32 cellular contexts compared by ENCODE assay signal in the genomic region with DNA sequence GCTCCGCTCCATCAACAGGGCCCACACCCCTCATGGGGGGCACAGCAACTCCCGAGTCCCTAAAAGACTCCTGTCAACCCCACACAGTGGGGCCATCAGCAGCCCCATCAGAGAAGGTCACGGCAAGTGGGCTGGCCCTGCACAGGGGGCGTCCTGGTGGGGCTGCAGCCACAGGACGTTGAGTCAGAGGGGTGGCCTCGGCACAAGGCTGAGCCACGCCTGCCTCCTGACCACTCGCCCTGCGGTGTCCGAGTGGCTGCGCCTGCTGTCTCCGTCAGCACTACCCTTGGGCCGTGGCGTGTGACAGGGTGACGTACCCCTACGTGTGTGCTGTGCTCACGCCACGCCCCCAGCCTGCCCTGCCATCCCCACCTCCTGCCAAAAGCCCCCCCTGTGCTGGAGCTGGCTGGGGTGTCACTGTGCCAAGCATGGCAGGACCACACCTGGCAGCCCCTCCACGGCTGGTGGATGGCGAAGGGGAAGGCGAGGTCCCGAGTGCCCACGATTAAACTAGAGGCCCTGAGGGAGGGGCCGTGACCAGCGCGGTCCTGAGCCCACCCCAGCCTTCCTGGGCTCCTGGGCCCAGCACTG. TPM values are rescaled to one million over a fixed set of nuclear protein-coding genes. Genes with fewer than 3 reads are reported as not detected.
"Had no signal": no experiment of that assay in that cellular context is flagged by ENCODE, and none has a peak within 500 bp of the region (broad histone marks: within the 10 kb centered on the region; RNA-seq: fewer than 3 reads in every experiment).

No MANE protein-coding gene starts in this region.

- H3K27ac ChIP-seq: epithelial cell of prostate, gastrocnemius medialis, hepatocyte, neutrophil, upper lobe of left lung, vagina had no signal

- H3K4me3 ChIP-seq: gastrocnemius medialis, hepatocyte, lung, upper lobe of left lung, vagina had no signal

- DNase-seq: activated CD4-positive, alpha-beta memory T cell treated with anti-CD3 and anti-CD28 coated beads, Interleukin-2, amount 10 ng/mL, durations not matched to agents 7 days and 5 days; activated CD4-positive, alpha-beta T cell treated with anti-CD3 and anti-CD28 coated beads for 1 hour; activated CD4-positive, alpha-beta T cell treated with anti-CD3 and anti-CD28 coated beads, Interleukin-2, amount 10 ng/mL, durations not matched to agents 7 days and 5 days; activated gamma-delta T cell treated with Interleukin-2 at 50 U/mL for 16 hours; activated naive CD4-positive, alpha-beta T cell treated with anti-CD3 and anti-CD28 coated beads, Interleukin-2, amount 50 U/mL, for 16 hours; activated T-cell treated with anti-CD3 and anti-CD28 coated beads, Interleukin-2, amount 50 U/mL, for 4 hours; amniotic stem cell; central memory CD4-positive, alpha-beta T cell; gastrocnemius medialis; glutamatergic neuron; islet precursor cell; mesendoderm; retina; stimulated activated CD4-positive, alpha-beta T cell treated with anti-CD3 and anti-CD28 coated beads, Interleukin-12 subunit alpha, Interleukin-12 subunit beta, amount 100 ng/mL, for 4 hours; stimulated activated CD4-positive, alpha-beta T cell treated with anti-CD3 and anti-CD28 coated beads, Interleukin-4, amount 100 ng/mL, for 1 hour; substantia nigra; T-helper 2 cell had no signal

- H3K4me3 Mint-ChIP-seq: activated CD4-positive, alpha-beta memory T cell treated with anti-CD3 and anti-CD28 coated beads, Interleukin-2, amount 10 ng/mL, durations not matched to agents 7 days and 5 days; activated CD4-positive, alpha-beta T cell treated with anti-CD3 and anti-CD28 coated beads, Interleukin-2, amount 10 ng/mL, durations not matched to agents 7 days and 5 days; activated T-cell treated with anti-CD3 and anti-CD28 coated beads, Interleukin-2, amount 50 U/mL, for 4 hours; activated T-helper 17 cell treated with anti-CD3 and anti-CD28 coated beads, Interleukin-2, amount 50 U/mL, for 72 hours; dendritic cell treated with granulocyte-macrophage colony-stimulating factor and Interleukin-4, amounts not matched to agents 40 ng/mL and 50 ng/mL, for 4 days; nephron; stimulated activated naive CD8-positive, alpha-beta T cell treated with anti-CD3 and anti-CD28 coated beads, Interleukin-15, Interleukin-2, amounts not matched to agents 100 ng/mL and 50 ng/mL, for 24 hours; WTC11 had no signal

- H3K4me2 ChIP-seq: hepatocyte had no signal

- H3K4me1 ChIP-seq: gastrocnemius medialis, upper lobe of left lung, vagina had no signal

- FAIRE-seq: endometrium had no signal

- H3K4me1 Mint-ChIP-seq: activated CD4-positive, alpha-beta memory T cell treated with anti-CD3 and anti-CD28 coated beads, Interleukin-2, amount 10 ng/mL, durations not matched to agents 7 days and 5 days; activated CD4-positive, alpha-beta T cell treated with anti-CD3 and anti-CD28 coated beads, Interleukin-2, amount 10 ng/mL, durations not matched to agents 7 days and 5 days; activated T-helper 17 cell treated with anti-CD3 and anti-CD28 coated beads, Interleukin-2, amount 50 U/mL, for 72 hours; nephron; WTC11 had no signal

- H3K9me3 Mint-ChIP-seq: activated CD4-positive, alpha-beta memory T cell treated with anti-CD3 and anti-CD28 coated beads, Interleukin-2, amount 10 ng/mL, durations not matched to agents 7 days and 5 days; activated CD4-positive, alpha-beta T cell treated with anti-CD3 and anti-CD28 coated beads, Interleukin-2, amount 10 ng/mL, durations not matched to agents 7 days and 5 days; activated T-cell treated with anti-CD3 and anti-CD28 coated beads, Interleukin-2, amount 50 U/mL, for 4 hours; activated T-helper 17 cell treated with anti-CD3 and anti-CD28 coated beads, Interleukin-2, amount 50 U/mL, for 72 hours; dendritic cell treated with granulocyte-macrophage colony-stimulating factor and Interleukin-4, amounts not matched to agents 40 ng/mL and 50 ng/mL, for 4 days; nephron; stimulated activated naive CD8-positive, alpha-beta T cell treated with anti-CD3 and anti-CD28 coated beads, Interleukin-15, Interleukin-2, amounts not matched to agents 100 ng/mL and 50 ng/mL, for 24 hours; WTC11 had no signal

- H2AFZ ChIP-seq: hepatocyte had no signal

- H3K36me3 Mint-ChIP-seq: WTC11 had no signal

- H3K27me3 ChIP-seq: gastrocnemius medialis, hepatocyte, upper lobe of left lung, vagina had no signal

- H3K9me3 ChIP-seq: gastrocnemius medialis, neutrophil, upper lobe of left lung, vagina had no signal

- H3K27ac Mint-ChIP-seq: activated CD4-positive, alpha-beta memory T cell treated with anti-CD3 and anti-CD28 coated beads, Interleukin-2, amount 10 ng/mL, durations not matched to agents 7 days and 5 days; activated CD4-positive, alpha-beta T cell treated with anti-CD3 and anti-CD28 coated beads, Interleukin-2, amount 10 ng/mL, durations not matched to agents 7 days and 5 days; activated T-helper 17 cell treated with anti-CD3 and anti-CD28 coated beads, Interleukin-2, amount 50 U/mL, for 72 hours; dendritic cell treated with granulocyte-macrophage colony-stimulating factor and Interleukin-4, amounts not matched to agents 40 ng/mL and 50 ng/mL, for 4 days; nephron; progenitor cell of endocrine pancreas; stimulated activated naive CD8-positive, alpha-beta T cell treated with anti-CD3 and anti-CD28 coated beads, Interleukin-15, Interleukin-2, amounts not matched to agents 100 ng/mL and 50 ng/mL, for 24 hours; WTC11 had no signal

- H3K36me3 ChIP-seq: neutrophil, upper lobe of left lung, vagina had no signal

- ATAC-seq: activated T-cell treated with anti-CD3 and anti-CD28 coated beads, Interleukin-2, amount 50 U/mL, for 4 hours; activated T-helper 17 cell treated with anti-CD3 and anti-CD28 coated beads, Interleukin-2, amount 50 U/mL, for 72 hours; gastrocnemius medialis; WTC11 had no signal

- H3K79me2 ChIP-seq: hepatocyte had no signal

RNA-seq across cellular contexts. Expression of gene NKX6-2, which starts 26.0 kb away (rescaled TPM):
- total RNA-seq: activated CD4-positive, alpha-beta memory T cell treated with anti-CD3 and anti-CD28 coated beads, Interleukin-2, amount 10 ng/mL, durations not matched to agents 7 days and 5 days; activated CD4-positive, alpha-beta T cell treated with anti-CD3 and anti-CD28 coated beads, Interleukin-2, amount 10 ng/mL, durations not matched to agents 7 days and 5 days; activated T-cell treated with anti-CD3 and anti-CD28 coated beads, Interleukin-2, amount 50 U/mL, for 4 hours; activated T-helper 17 cell treated with anti-CD3 and anti-CD28 coated beads, Interleukin-2, amount 50 U/mL, for 72 hours; lung; mononuclear cell; osteocyte; upper lobe of left lung had no signal
